Comparison of ENCODE assay signal across 10 cellular contexts in genomic region chr19:5953034-5953589, GRCh38. TPM values are rescaled to one million over a fixed set of nuclear protein-coding genes. Genes with fewer than 3 reads are reported as not detected.
DNase-seq lines count a peak whose midpoint lies in the region; ATAC-seq and TF ChIP-seq lines count a peak whose summit lies in the region.
"Had no signal": no experiment of that assay in that cellular context is flagged by ENCODE, and none has a peak within 500 bp of the region (broad histone marks: within the 10 kb centered on the region; RNA-seq: fewer than 3 reads in every experiment).

No MANE protein-coding gene starts in this region.

- DNase-seq in NCI-H510A treated with DMSO at 0.1 percent for 48 hours (lab: John Stamatoyannopoulos, UW) (peak; percentile 62), NCI-H510A (lab: John Stamatoyannopoulos, UW) (no peak), fibroblast of mammary gland (ENCODE audit: low read depth) (peak; percentile 45), occipital lobe (lab: John Stamatoyannopoulos, UW) (no peak), HuH-7 (ENCODE audit: low spot score) (no peak)
- DNase-seq in stimulated activated naive CD8-positive, alpha-beta T cell treated with anti-CD3 and anti-CD28 coated beads, Interleukin-15, amount 100 ng/mL, for 72 hours = peak in 1 of 2 donors; percentile 39
- DNase-seq: foreskin melanocyte, NCI-H2171 treated with DMSO at 0.1 percent for 48 hours had no signal

- peak overlapping the region; percentile 98 for H3K27ac Mint-ChIP-seq in T-helper 1 cell treated with Interleukin-12 subunit alpha and Interleukin-12 subunit beta and Interleukin-4 antibody, amounts not matched to agents 30 μg/mL and 1 μg/mL, for 36 hours
- H3K27ac Mint-ChIP-seq in stimulated activated naive CD8-positive, alpha-beta T cell treated with anti-CD3 and anti-CD28 coated beads, Interleukin-15, amount 100 ng/mL, for 72 hours = peak overlapping the region; percentile 95 to 99

- H3K36me3 Mint-ChIP-seq in T-helper 1 cell treated with Interleukin-12 subunit alpha and Interleukin-12 subunit beta and Interleukin-4 antibody, amounts not matched to agents 30 μg/mL and 1 μg/mL, for 36 hours (ENCODE audit: low read depth) = peaks cover 11% of the 10 kb centered on the region

- H3K4me3 ChIP-seq in fibroblast of mammary gland (ENCODE audit: control insufficient read depth, low read depth, low read length) = no peak overlapping the region

- peak overlapping the region; percentile 74 for H3K4me3 Mint-ChIP-seq in T-helper 1 cell treated with Interleukin-12 subunit alpha and Interleukin-12 subunit beta and Interleukin-4 antibody, amounts not matched to agents 30 μg/mL and 1 μg/mL, for 36 hours
- H3K4me3 Mint-ChIP-seq in stimulated activated naive CD8-positive, alpha-beta T cell treated with anti-CD3 and anti-CD28 coated beads, Interleukin-15, amount 100 ng/mL, for 72 hours = peak overlapping the region; percentile 75 to 78

- peak; percentile 47 for ATAC-seq in stimulated activated naive CD8-positive, alpha-beta T cell treated with anti-CD3 and anti-CD28 coated beads, Interleukin-15, amount 100 ng/mL, for 72 hours
- no peak for ATAC-seq in HG03432 (IDR thresholded peaks at IDR 0.05; ENCODE audit: unreplicated experiment)

- TF ChIP-seq CTCF in fibroblast of mammary gland (conservative IDR thresholded peaks at IDR 0.05; ENCODE audit: control insufficient read depth, insufficient read depth, low read depth, low read length) = no peak

- H3K27me3 Mint-ChIP-seq in T-helper 1 cell treated with Interleukin-12 subunit alpha and Interleukin-12 subunit beta and Interleukin-4 antibody, amounts not matched to agents 30 μg/mL and 1 μg/mL, for 36 hours (ENCODE audit: low read depth) = no peaks in the 10 kb centered on the region
- no peaks in the 10 kb centered on the region for H3K27me3 Mint-ChIP-seq in stimulated activated naive CD8-positive, alpha-beta T cell treated with anti-CD3 and anti-CD28 coated beads, Interleukin-15, amount 100 ng/mL, for 72 hours

- H3K4me1 Mint-ChIP-seq in T-helper 1 cell treated with Interleukin-12 subunit alpha and Interleukin-12 subunit beta and Interleukin-4 antibody, amounts not matched to agents 30 μg/mL and 1 μg/mL, for 36 hours (ENCODE audit: low read depth) = peaks cover 70% of the 10 kb centered on the region
- H3K4me1 Mint-ChIP-seq in stimulated activated naive CD8-positive, alpha-beta T cell treated with anti-CD3 and anti-CD28 coated beads, Interleukin-15, amount 100 ng/mL, for 72 hours = peaks cover 100% of the 10 kb centered on the region

- H3K9me3 Mint-ChIP-seq in T-helper 1 cell treated with Interleukin-12 subunit alpha and Interleukin-12 subunit beta and Interleukin-4 antibody, amounts not matched to agents 30 μg/mL and 1 μg/mL, for 36 hours = no peaks in the 10 kb centered on the region
- no peaks in the 10 kb centered on the region for H3K9me3 Mint-ChIP-seq in stimulated activated naive CD8-positive, alpha-beta T cell treated with anti-CD3 and anti-CD28 coated beads, Interleukin-15, amount 100 ng/mL, for 72 hours

RNA-seq across cellular contexts. Expression of gene RANBP3, which starts 24.8 kb away (rescaled TPM):
- total RNA-seq in occipital lobe = 35.4 TPM

RNA-seq across cellular contexts. Expression of gene CAPS, which starts 39.1 kb away (rescaled TPM):
- total RNA-seq in occipital lobe = 7.0 TPM

RNA-seq across cellular contexts. Expression of gene VMAC, which starts 48.4 kb away (rescaled TPM):
- 4.1 TPM for total RNA-seq in occipital lobe

RNA-seq across cellular contexts. Expression of gene NDUFA11, which starts 49.5 kb away (rescaled TPM):
- 79.9 TPM for total RNA-seq in occipital lobe

Comparison
In these comparisons a context has a peak if more than half of its experiments do, and no peak if none do; other contexts are left out.
1. DNase-seq: peak in NCI-H510A treated with DMSO at 0.1 percent for 48 hours (single experiment) and fibroblast of mammary gland (single experiment); none in NCI-H510A (single experiment), occipital lobe (single experiment) and HuH-7 (single experiment).